In the genomic region with DNA sequence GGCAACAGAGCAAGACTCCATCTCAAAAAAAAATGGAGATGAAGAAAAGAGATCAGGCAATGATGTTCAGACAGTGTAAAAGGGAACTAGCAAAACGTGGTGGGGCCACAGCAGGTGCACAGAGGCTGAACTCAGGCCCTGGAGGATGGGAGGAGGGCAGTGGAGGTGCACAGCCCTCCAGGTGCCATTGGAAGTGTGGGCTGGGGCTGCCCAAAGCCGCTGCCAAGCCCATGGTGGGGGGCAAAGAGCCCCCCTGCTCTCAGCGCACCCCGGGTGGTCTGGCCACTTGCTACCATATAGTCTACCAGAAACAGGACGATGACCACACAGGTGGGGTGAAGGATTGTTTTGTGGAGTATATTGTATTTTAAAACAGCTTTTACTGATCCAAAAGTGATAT, we compare ENCODE assay signal across 39 cellular contexts. TPM values are rescaled to one million over a fixed set of nuclear protein-coding genes. Genes with fewer than 3 reads are reported as not detected.
"Had no signal": no experiment of that assay in that cellular context is flagged by ENCODE, and none has a peak within 500 bp of the region (broad histone marks: within the 10 kb centered on the region; RNA-seq: fewer than 3 reads in every experiment).

No MANE protein-coding gene starts in this region.

- H3K4me1 ChIP-seq: adrenal gland, body of pancreas, breast epithelium had no signal

- H3K36me3 Mint-ChIP-seq: activated CD4-positive, alpha-beta memory T cell treated with anti-CD3 and anti-CD28 coated beads for 36 hours; activated naive CD8-positive, alpha-beta T cell treated with anti-CD3 and anti-CD28 coated beads for 36 hours had no signal

- H3K27ac ChIP-seq: adrenal gland, body of pancreas, brain microvascular endothelial cell, breast epithelium, VCaP had no signal

- H3K27me3 ChIP-seq: body of pancreas had no signal

- H3K9me3 Mint-ChIP-seq: activated T-cell treated with anti-CD3 and anti-CD28 coated beads, Interleukin-2, amount 50 U/mL, for 4 hours; activated T-helper 17 cell treated with anti-CD3 and anti-CD28 coated beads, Interleukin-2, amount 50 U/mL, for 72 hours had no signal

- H3K36me3 ChIP-seq: adrenal gland, brain microvascular endothelial cell, breast epithelium had no signal

- DNase-seq: activated CD4-positive, alpha-beta memory T cell treated with anti-CD3 and anti-CD28 coated beads for 36 hours; activated CD4-positive, alpha-beta T cell treated with anti-CD3 and anti-CD28 coated beads for 4 hours; activated CD4-positive, alpha-beta T cell treated with anti-CD3 and anti-CD28 coated beads, Interleukin-2, amount 10 ng/mL, durations not matched to agents 24 days and 14 days; activated CD4-positive, alpha-beta T cell treated with anti-CD3 and anti-CD28 coated beads, Interleukin-2, amount 50 U/mL, for 1 hour; activated CD4-positive, alpha-beta T cell treated with anti-CD3 and anti-CD28 coated beads, Interleukin-2, amount 50 U/mL, for 4 hours; activated CD4-positive, CD25-positive, alpha-beta regulatory T cell; activated CD8-positive, alpha-beta memory T cell treated with anti-CD3 and anti-CD28 coated beads, Interleukin-2, amount 50 U/mL, for 4 hours; activated CD8-positive, alpha-beta T cell treated with anti-CD3 and anti-CD28 coated beads for 36 hours; activated gamma-delta T cell treated with Interleukin-2 at 50 U/mL for 16 hours; activated naive CD4-positive, alpha-beta T cell; activated naive CD4-positive, alpha-beta T cell treated with anti-CD3 and anti-CD28 coated beads for 36 hours; activated naive CD4-positive, alpha-beta T cell treated with anti-CD3 and anti-CD28 coated beads, Interleukin-2, amount 50 U/mL, for 16 hours; activated naive CD8-positive, alpha-beta T cell treated with anti-CD3 and anti-CD28 coated beads for 36 hours; activated T-cell treated with anti-CD3 and anti-CD28 coated beads for 4 hours; activated T-cell treated with anti-CD3 and anti-CD28 coated beads, Interleukin-2, amount 50 U/mL, for 1 hour; activated T-cell treated with anti-CD3 and anti-CD28 coated beads, Interleukin-2, amount 50 U/mL, for 4 hours; activated T-cell treated with anti-CD3 and anti-CD28 coated beads, Interleukin-2, amount 50 U/mL, for 72 hours; amniotic stem cell; aorta; body of pancreas; brain microvascular endothelial cell; caudate nucleus; cerebellar nuclear complex; SW 1271; T-helper 1 cell; T-helper 2 cell; T-helper 9 cell had no signal

- ATAC-seq: activated CD4-positive, CD25-positive, alpha-beta regulatory T cell treated with anti-CD3 and anti-CD28 coated beads, Interleukin-2, amount 50 U/mL, for 24 hours; activated CD8-positive, alpha-beta T cell treated with anti-CD3 and anti-CD28 coated beads for 36 hours; activated naive CD4-positive, alpha-beta T cell treated with anti-CD3 and anti-CD28 coated beads, Interleukin-2, amount 50 U/mL, for 72 hours; activated T-cell treated with anti-CD3 and anti-CD28 coated beads, Interleukin-2, amount 50 U/mL, for 4 hours; activated T-cell treated with anti-CD3 and anti-CD28 coated beads, Interleukin-2, amount 50 U/mL, for 72 hours; activated T-helper 17 cell treated with anti-CD3 and anti-CD28 coated beads, Interleukin-2, amount 50 U/mL, for 72 hours; body of pancreas had no signal

- H3K4me1 Mint-ChIP-seq: activated CD4-positive, alpha-beta T cell treated with anti-CD3 and anti-CD28 coated beads, Interleukin-2, amount 10 ng/mL, durations not matched to agents 24 days and 14 days; activated naive CD8-positive, alpha-beta T cell treated with anti-CD3 and anti-CD28 coated beads for 36 hours; activated T-helper 17 cell treated with anti-CD3 and anti-CD28 coated beads, Interleukin-2, amount 50 U/mL, for 72 hours; central memory CD8-positive, alpha-beta T cell had no signal

- H3K4me3 Mint-ChIP-seq: activated CD4-positive, alpha-beta memory T cell treated with anti-CD3 and anti-CD28 coated beads for 36 hours; activated CD4-positive, alpha-beta T cell treated with anti-CD3 and anti-CD28 coated beads, Interleukin-2, amount 10 ng/mL, durations not matched to agents 24 days and 14 days; activated CD8-positive, alpha-beta T cell treated with anti-CD3 and anti-CD28 coated beads for 36 hours; activated naive CD4-positive, alpha-beta T cell treated with anti-CD3 and anti-CD28 coated beads for 36 hours; activated naive CD8-positive, alpha-beta T cell treated with anti-CD3 and anti-CD28 coated beads for 36 hours; activated T-cell treated with anti-CD3 and anti-CD28 coated beads, Interleukin-2, amount 50 U/mL, for 4 hours; activated T-cell treated with anti-CD3 and anti-CD28 coated beads, Interleukin-2, amount 50 U/mL, for 72 hours; activated T-helper 1 cell treated with anti-CD3 and anti-CD28 coated beads, Interleukin-12 subunit alpha, Interleukin-12 subunit beta, Interleukin-2, Interleukin-4 antibody, amounts not matched to agents 30 ng/mL and 10 ng/mL and 1 ng/mL, durations not matched to agents 14 hours and 24 hours and 36 hours; activated T-helper 17 cell treated with anti-CD3 and anti-CD28 coated beads, Interleukin-2, amount 50 U/mL, for 72 hours; central memory CD8-positive, alpha-beta T cell; T-helper 1 cell treated with Interleukin-12 subunit alpha and Interleukin-12 subunit beta and Interleukin-4 antibody, amounts not matched to agents 30 μg/mL and 1 μg/mL, for 36 hours; T-helper 2 cell treated with Interferon-gamma antibody and Interleukin-4, amounts not matched to agents 5 μg/mL and 100 μg/mL, for 36 hours had no signal

- H3K9me3 ChIP-seq: adrenal gland, body of pancreas, breast epithelium had no signal

- H3K4me3 ChIP-seq: adrenal gland, body of pancreas, breast epithelium had no signal

- H3K27ac Mint-ChIP-seq: activated CD4-positive, alpha-beta memory T cell treated with anti-CD3 and anti-CD28 coated beads for 36 hours; activated CD4-positive, alpha-beta T cell treated with anti-CD3 and anti-CD28 coated beads, Interleukin-2, amount 10 ng/mL, durations not matched to agents 24 days and 14 days; activated CD8-positive, alpha-beta T cell treated with anti-CD3 and anti-CD28 coated beads for 36 hours; activated naive CD4-positive, alpha-beta T cell treated with anti-CD3 and anti-CD28 coated beads for 36 hours; activated naive CD4-positive, alpha-beta T cell treated with anti-CD3 and anti-CD28 coated beads, Interleukin-2, amount 50 U/mL, for 72 hours; activated naive CD8-positive, alpha-beta T cell treated with anti-CD3 and anti-CD28 coated beads for 36 hours; activated T-cell treated with anti-CD3 and anti-CD28 coated beads, Interleukin-2, amount 50 U/mL, for 72 hours; activated T-helper 1 cell treated with anti-CD3 and anti-CD28 coated beads, Interleukin-12 subunit alpha, Interleukin-12 subunit beta, Interleukin-2, Interleukin-4 antibody, amounts not matched to agents 30 ng/mL and 10 ng/mL and 1 ng/mL, durations not matched to agents 14 hours and 24 hours and 36 hours; activated T-helper 17 cell treated with anti-CD3 and anti-CD28 coated beads, Interleukin-2, amount 50 U/mL, for 72 hours; T-helper 1 cell treated with Interleukin-12 subunit alpha and Interleukin-12 subunit beta and Interleukin-4 antibody, amounts not matched to agents 30 μg/mL and 1 μg/mL, for 36 hours; T-helper 2 cell treated with Interferon-gamma antibody and Interleukin-4, amounts not matched to agents 5 μg/mL and 100 μg/mL, for 36 hours had no signal

RNA-seq across cellular contexts. Expression of a gene that starts 7.1 kb away (rescaled TPM):
- total RNA-seq: activated CD4-positive, alpha-beta memory T cell treated with anti-CD3 and anti-CD28 coated beads for 36 hours; activated CD4-positive, alpha-beta T cell treated with anti-CD3 and anti-CD28 coated beads, Interleukin-2, amount 10 ng/mL, durations not matched to agents 24 days and 14 days; activated CD8-positive, alpha-beta memory T cell treated with anti-CD3 and anti-CD28 coated beads for 36 hours; activated CD8-positive, alpha-beta T cell treated with anti-CD3 and anti-CD28 coated beads for 36 hours; activated naive CD4-positive, alpha-beta T cell treated with anti-CD3 and anti-CD28 coated beads for 36 hours; activated naive CD4-positive, alpha-beta T cell treated with anti-CD3 and anti-CD28 coated beads, Interleukin-2, amount 50 U/mL, for 72 hours; activated naive CD8-positive, alpha-beta T cell treated with anti-CD3 and anti-CD28 coated beads for 36 hours; activated T-cell treated with anti-CD3 and anti-CD28 coated beads, Interleukin-2, amount 50 U/mL, for 4 hours; activated T-cell treated with anti-CD3 and anti-CD28 coated beads, Interleukin-2, amount 50 U/mL, for 72 hours; activated T-helper 1 cell treated with anti-CD3 and anti-CD28 coated beads, Interleukin-12 subunit alpha, Interleukin-12 subunit beta, Interleukin-2, Interleukin-4 antibody, amounts not matched to agents 30 ng/mL and 10 ng/mL and 1 ng/mL, durations not matched to agents 14 hours and 24 hours and 36 hours; activated T-helper 17 cell treated with anti-CD3 and anti-CD28 coated beads, Interleukin-2, amount 50 U/mL, for 72 hours; aorta; body of pancreas; breast epithelium; chondrocyte had no signal
